ENCODE assay signal across 20 cellular contexts in the genomic region with DNA sequence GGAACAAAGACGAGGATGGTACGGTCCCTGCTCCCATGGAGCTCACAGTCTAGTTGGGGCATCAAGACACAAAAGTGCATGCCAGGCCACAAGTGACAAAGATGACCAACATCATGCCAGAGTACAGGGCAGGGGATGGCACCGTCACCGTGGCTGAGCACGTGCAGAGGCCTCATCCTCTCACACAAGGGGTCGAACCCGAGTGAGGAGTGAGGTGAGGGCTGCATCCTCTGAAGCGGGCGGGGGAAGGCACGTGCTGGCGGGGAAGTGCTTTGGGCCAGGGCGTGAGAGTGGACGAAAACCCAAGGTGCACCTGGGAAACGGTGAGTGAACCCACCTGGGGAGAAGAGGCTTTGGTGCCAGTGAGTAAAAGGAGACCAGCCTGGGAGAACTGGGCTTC.
"Had no signal": no experiment of that assay in that cellular context is flagged by ENCODE, and none has a peak within 500 bp of the region (broad histone marks: within the 10 kb centered on the region; RNA-seq: fewer than 3 reads in every experiment).

No MANE protein-coding gene starts in this region.

- DNase-seq: colonic mucosa; effector CD4-positive, alpha-beta T cell; endodermal cell; gastrocnemius medialis; glutamatergic neuron; immature natural killer cell; left lung; lower lobe of right lung; mesendoderm; naive thymus-derived CD4-positive, alpha-beta T cell; ovary; sigmoid colon; stimulated activated naive CD8-positive, alpha-beta T cell treated with anti-CD3 and anti-CD28 coated beads, Interleukin-15, Interleukin-2, amounts not matched to agents 100 U/mL and 50 U/mL, for 24 hours; thyroid gland; upper lobe of right lung had no signal

- H3K27ac Mint-ChIP-seq: endodermal cell; immature natural killer cell; naive thymus-derived CD4-positive, alpha-beta T cell had no signal

- H3K9me3 Mint-ChIP-seq: immature natural killer cell had no signal

- H3K4me1 Mint-ChIP-seq: endodermal cell had no signal

- H3K9me3 ChIP-seq: colonic mucosa, gastrocnemius medialis, left lung, lower lobe of right lung, ovary, right atrium auricular region, sigmoid colon, suprapubic skin, thyroid gland, upper lobe of right lung, vagina had no signal

- H3K36me3 ChIP-seq: colonic mucosa, gastrocnemius medialis, left lung, lower lobe of right lung, ovary, right atrium auricular region, suprapubic skin, thyroid gland, upper lobe of right lung, vagina had no signal

- ATAC-seq: gastrocnemius medialis; left lung; lower lobe of right lung; naive thymus-derived CD4-positive, alpha-beta T cell; stimulated activated naive CD8-positive, alpha-beta T cell treated with anti-CD3 and anti-CD28 coated beads, Interleukin-15, Interleukin-2, amounts not matched to agents 100 U/mL and 50 U/mL, for 24 hours had no signal

- H3K27me3 ChIP-seq: colonic mucosa, gastrocnemius medialis, left lung, ovary, right atrium auricular region, sigmoid colon, suprapubic skin, thyroid gland, upper lobe of right lung, vagina had no signal

- H3K4me1 ChIP-seq: colonic mucosa, suprapubic skin, thyroid gland, upper lobe of right lung, vagina had no signal

- H3K4me3 ChIP-seq: colonic mucosa, gastrocnemius medialis, left lung, lower lobe of right lung, ovary, right atrium auricular region, sigmoid colon, skin epidermis, suprapubic skin, thyroid gland, upper lobe of right lung, vagina had no signal

- H3K27ac ChIP-seq: colonic mucosa, gastrocnemius medialis, left lung, lower lobe of right lung, ovary, right atrium auricular region, skin epidermis, suprapubic skin, thyroid gland, upper lobe of right lung, vagina had no signal

- H3K4me3 Mint-ChIP-seq: endodermal cell; immature natural killer cell; naive thymus-derived CD4-positive, alpha-beta T cell had no signal

- FAIRE-seq: keratinocyte had no signal
